ENCODE assay signal across 8 cellular contexts in the genomic region with DNA sequence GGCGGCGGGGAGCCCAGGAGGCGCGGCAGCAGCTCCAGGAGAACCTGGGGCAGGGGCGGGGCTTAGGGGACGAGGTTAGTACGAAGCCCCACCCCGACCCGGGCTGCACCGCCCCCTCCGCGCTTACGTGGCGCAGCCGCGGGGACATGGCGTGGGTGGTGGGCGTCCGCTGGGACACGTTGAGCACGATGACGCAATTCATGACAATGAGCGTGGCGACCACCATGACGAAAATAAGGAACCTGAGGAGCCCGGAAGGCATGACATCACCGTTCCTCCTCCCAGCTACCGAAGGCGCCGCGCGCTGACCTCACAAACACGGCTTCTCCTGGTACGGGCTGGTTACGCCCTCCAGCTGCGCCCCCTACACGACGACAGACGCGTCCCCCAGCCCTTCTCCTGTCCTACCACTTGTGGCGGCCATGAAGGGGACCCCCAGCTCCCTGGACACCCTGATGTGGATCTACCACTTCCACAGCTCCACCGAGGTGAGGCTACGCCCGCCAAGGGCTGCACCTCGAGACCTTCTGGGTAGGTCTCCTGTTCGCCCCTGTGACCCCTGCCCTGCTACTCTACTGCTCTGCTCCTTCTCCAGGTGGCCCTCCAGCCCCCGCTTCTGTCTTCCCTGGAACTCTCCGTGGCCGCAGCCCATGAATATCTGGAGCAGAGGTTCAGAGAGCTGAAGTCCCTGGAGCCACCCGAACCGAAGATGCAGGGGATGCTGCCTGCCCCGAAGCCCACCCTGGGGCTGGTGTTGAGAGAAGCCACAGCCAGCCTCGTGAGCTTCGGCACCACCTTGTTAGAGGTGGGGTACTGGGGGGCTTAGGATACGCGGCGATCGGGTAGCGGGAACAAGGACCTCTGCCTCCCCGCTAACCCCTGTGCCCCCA. TPM values are rescaled to one million over a fixed set of nuclear protein-coding genes. Genes with fewer than 3 reads are reported as not detected.
DNase-seq lines count a peak whose midpoint lies in the region; ATAC-seq and TF ChIP-seq lines count a peak whose summit lies in the region.

A gene (plus strand): TSS at position 196 of the 890 bp plus-strand sequence. CDS start 227 bp downstream, at position 423.

- no peaks in the 10 kb centered on the region for H3K27me3 ChIP-seq in foreskin keratinocyte
- peaks cover 4% of the 10 kb centered on the region for H3K27me3 ChIP-seq in osteoblast (ENCODE audit: insufficient read depth, low read length)
- peaks cover 5 to 26% (median 9%) of the 10 kb centered on the region in 5 donors for H3K27me3 ChIP-seq in subcutaneous abdominal adipose tissue (ENCODE audit: control insufficient read depth in 5 of 5, insufficient read depth in 4 of 5, low read length in 5 of 5)

- H3K4me1 ChIP-seq in foreskin keratinocyte (no peaks in the 10 kb centered on the region), osteoblast (ENCODE audit: insufficient read depth, low read length) (peaks cover 17% of the 10 kb centered on the region), subcutaneous abdominal adipose tissue (ENCODE audit: control insufficient read depth in 5 of 5, insufficient read depth in 5 of 5, low read length in 5 of 5) (peaks cover 0 to 53% (median 37%) of the 10 kb centered on the region in 5 donors)

- H3K9me3 ChIP-seq in osteoblast (ENCODE audit: low read depth, low read length), result no peaks in the 10 kb centered on the region
- H3K9me3 ChIP-seq in subcutaneous abdominal adipose tissue (ENCODE audit: control insufficient read depth in 5 of 5, low read length in 5 of 5), result no peaks in the 10 kb centered on the region

- H3K79me2 ChIP-seq in osteoblast (ENCODE audit: insufficient read depth, low read length), result no peaks in the 10 kb centered on the region

- TF ChIP-seq CTCF in foreskin keratinocyte (conservative IDR thresholded peaks at IDR 0.05) (no peak), osteoblast (IDR thresholded peaks at IDR 0.05; ENCODE audit: extremely low read depth, low read depth, low read length) (no peak)

- no peak within 1 kb of the TSS for H3K27ac ChIP-seq in foreskin keratinocyte
- H3K27ac ChIP-seq in osteoblast (ENCODE audit: low read depth, low read length), result peak within 1 kb of the TSS; percentile 56
- no peak within 1 kb of the TSS for H3K27ac ChIP-seq in subcutaneous abdominal adipose tissue (ENCODE audit: low read depth, low read length)

- peak within 1 kb of the TSS; percentile 85 for H3K4me2 ChIP-seq in osteoblast (ENCODE audit: insufficient read depth, low read length)

- DNase-seq in NCI-H748 treated with DMSO at 0.1 percent for 48 hours (lab: John Stamatoyannopoulos, UW) (peak; percentile 38), activated gamma-delta T cell (lab: John Stamatoyannopoulos, UW) (peak; percentile 89), foreskin keratinocyte (peak in 1 of 2 donors; percentile 44), osteoblast (ENCODE audit: insufficient read length, low spot score, missing footprints) (peak; percentile 97), COR-L47 (lab: John Stamatoyannopoulos, UW) (no peak)

- peaks cover 8% of the 10 kb centered on the region for H4K20me1 ChIP-seq in osteoblast (ENCODE audit: insufficient read depth, low read length)

- H3K4me3 ChIP-seq in osteoblast (ENCODE audit: insufficient read depth, low read length) (peak within 1 kb of the TSS; percentile 72), subcutaneous abdominal adipose tissue (ENCODE audit: low read depth in 1 of 5, low read length in 5 of 5) (peak within 1 kb of the TSS; percentile 45 to 72 (median 68))

- H3K9ac ChIP-seq in subcutaneous abdominal adipose tissue (ENCODE audit: low read length in 5 of 5), result peak within 1 kb of the TSS in 4 of 5 donors; percentile 1 to 71 (median 56)

- H2AFZ ChIP-seq in osteoblast (ENCODE audit: low read length), result peak within 1 kb of the TSS; percentile 87

- peak; percentile 63 for ATAC-seq in GM18909 (IDR thresholded peaks at IDR 0.05; ENCODE audit: poor library complexity, unreplicated experiment)
- ATAC-seq in foreskin keratinocyte, result peak; percentile 66
- no peak for ATAC-seq in GM18873 (IDR thresholded peaks at IDR 0.05; ENCODE audit: low FRiP score, unreplicated experiment)

- H3K36me3 ChIP-seq in osteoblast (ENCODE audit: insufficient read depth, low read length) (peaks cover 21% of the 10 kb centered on the region), subcutaneous abdominal adipose tissue (ENCODE audit: control insufficient read depth in 5 of 5, insufficient read depth in 5 of 5, low read length in 5 of 5) (peaks cover 0 to 28% (median 28%) of the 10 kb centered on the region in 5 donors)

RNA-seq across cellular contexts. Expression of the gene that starts here (rescaled TPM):
- total RNA-seq in foreskin keratinocyte (0.78 and 1.7 TPM in 2 replicates), osteoblast (4.0 and 5.3 TPM in 2 replicates)
- 0.38 and 0.91 TPM in 2 replicates for polyA plus RNA-seq in foreskin keratinocyte
